ENCODE assay signal across 9 cellular contexts in genomic region chr22:35914357-35914664, GRCh38.
DNase-seq lines count a peak whose midpoint lies in the region; ATAC-seq, FAIRE-seq and TF ChIP-seq lines count a peak whose summit lies in the region.
"Had no signal": no experiment of that assay in that cellular context is flagged by ENCODE, and none has a peak within 500 bp of the region (broad histone marks: within the 10 kb centered on the region; RNA-seq: fewer than 3 reads in every experiment).

No MANE protein-coding gene starts in this region.

- no peak for TF ChIP-seq POLR2A in endothelial cell of umbilical vein (IDR thresholded peaks at IDR 0.05; ENCODE audit: low read depth, low read length)

- H3K9me2 ChIP-seq in OCI-LY7 (ENCODE audit: insufficient read depth, low read length): no peaks in the 10 kb centered on the region

- H2AFZ ChIP-seq in OCI-LY7 (ENCODE audit: low read length) (peak overlapping the region; percentile 70), endothelial cell of umbilical vein (ENCODE audit: low read depth, low read length) (no peak overlapping the region), neuronal stem cell (ENCODE audit: low read length) (peak overlapping the region; percentile 53), trophoblast cell (ENCODE audit: insufficient read depth, low read length, poor library complexity) (no peak overlapping the region)

- BruUV-seq in OCI-LY7 (replicated peaks; lab: Mats Ljungman, UMichigan) (no TSS peak), endothelial cell of umbilical vein (replicated peaks; lab: Mats Ljungman, UMichigan) (no TSS peak)

- H3K9me3 ChIP-seq in OCI-LY7 (ENCODE audit: low read length): no peaks in the 10 kb centered on the region
- H3K9me3 ChIP-seq in endothelial cell of umbilical vein (replicated peaks; ENCODE audit: control insufficient read depth, insufficient read depth, low read length): no peaks in the 10 kb centered on the region
- H3K9me3 ChIP-seq in neuronal stem cell (replicated peaks in 1 of 2; ENCODE audit: control insufficient read depth in 2 of 2, insufficient read depth in 1 of 2, low read depth in 1 of 2, low read length in 2 of 2): no peaks in the 10 kb centered on the region
- H3K9me3 ChIP-seq in trophoblast cell (ENCODE audit: insufficient read depth, low read depth, low read length): no peaks in the 10 kb centered on the region

- CTCF ChIA-PET in AG04449 (lab: Yijun Ruan, JAX) (interaction anchor here (0.9 to 4.6 kb wide), 4 partner anchors 8 to 210 kb away, joined by 4 to 32 read pairs (median 6); no protein-coding TSS in a partner anchor), OCI-LY7 (lab: Charles Lee; ENCODE audit: unreplicated experiment) (no interaction called here), endothelial cell of umbilical vein (lab: Charles Lee) (interaction anchor here (0.8 to 3.6 kb wide), 12 partner anchors 10 to 563 kb away, joined by 3 to 15 read pairs (median 5); no protein-coding TSS in a partner anchor)

- no peak overlapping the region for H2BK120ac ChIP-seq in neuronal stem cell (ENCODE audit: low read depth, low read length)
- H2BK120ac ChIP-seq in trophoblast cell (ENCODE audit: insufficient read depth, low read length, poor library complexity): no peak overlapping the region

- dilution Hi-C loops in endothelial cell of umbilical vein (cut with MboI; ENCODE audit: extremely low pct_ligation_motif_present, low sequenced_read_pairs): no loop called here

- H3K4me2 ChIP-seq in OCI-LY7 (ENCODE audit: low read length) (peak overlapping the region; percentile 85), endothelial cell of umbilical vein (ENCODE audit: insufficient read depth, low read length) (peak overlapping the region; percentile 92), neuronal stem cell (ENCODE audit: insufficient read depth, low read length, poor library complexity, severe bottlenecking) (no peak overlapping the region), trophoblast cell (ENCODE audit: low read length) (no peak overlapping the region)

- POLR2A ChIA-PET in AG04449 (lab: Yijun Ruan, JAX): interaction anchor here (1.3 to 1.6 kb wide), 2 partner anchors 74 to 287 kb away, joined by 4 to 6 read pairs; no protein-coding TSS in a partner anchor
- POLR2A ChIA-PET in OCI-LY7 (lab: Charles Lee): interaction anchor here (0.6 to 2.3 kb wide), 8 partner anchors 9 to 184 kb away, joined by 3 to 11 read pairs (median 6); no protein-coding TSS in a partner anchor
- POLR2A ChIA-PET in endothelial cell of umbilical vein (lab: Charles Lee): no interaction called here

- H3K9ac ChIP-seq in endothelial cell of umbilical vein (replicated peaks; ENCODE audit: extremely low read depth, insufficient read depth, low read length) (peak overlapping the region; percentile 54), neuronal stem cell (ENCODE audit: low read depth, low read length, poor library complexity) (no peak overlapping the region), trophoblast cell (ENCODE audit: low read length) (no peak overlapping the region)

- H2BK12ac ChIP-seq in neuronal stem cell (ENCODE audit: low read length) (no peak overlapping the region), trophoblast cell (ENCODE audit: low read length) (no peak overlapping the region)

- H3K4me3 ChIP-seq in AG04449 (ENCODE audit: low read depth, low read length) (peak overlapping the region; percentile 4), OCI-LY7 (ENCODE audit: low read depth, low read length, poor library complexity, severe bottlenecking) (peak overlapping the region; percentile 59), endothelial cell of umbilical vein (replicated peaks in 1 of 3; ENCODE audit: insufficient read depth in 1 of 3, low read depth in 1 of 3, low read length in 3 of 3) (peak overlapping the region in 1 of 3 experiments; percentile 68), neuronal stem cell (ENCODE audit: low read length in 2 of 2) (peak overlapping the region in 1 of 2 donors; percentile 42), trophoblast cell (ENCODE audit: low read depth, low read length) (no peak overlapping the region)

- intact Hi-C loops in OCI-LY7 (cut with micrococcal nuclease; ENCODE audit: unreplicated experiment): loop anchor here (10.0 kb wide), 1 partner anchor 560 kb away; no protein-coding TSS in a partner anchor
- intact Hi-C loops in endothelial cell of umbilical vein (cut with micrococcal nuclease): loop anchor here (5.0 to 10.0 kb wide), 2 partner anchors 77 to 560 kb away; no protein-coding TSS in a partner anchor

- no peaks in the 10 kb centered on the region for H3K9me1 ChIP-seq in endothelial cell of umbilical vein (replicated peaks; ENCODE audit: control insufficient read depth, extremely low read depth, insufficient read depth, low read length)

- no peak overlapping the region for H3K14ac ChIP-seq in neuronal stem cell (ENCODE audit: low read length)
- H3K14ac ChIP-seq in trophoblast cell (ENCODE audit: low read length): no peak overlapping the region

- no peak for TF ChIP-seq CTCF in AG04449 (IDR thresholded peaks at IDR 0.05; ENCODE audit: insufficient read depth, low read length, missing control alignments)
- no peak for TF ChIP-seq CTCF in OCI-LY7 (conservative IDR thresholded peaks at IDR 0.05; ENCODE audit: low read length)
- TF ChIP-seq CTCF in endothelial cell of umbilical vein (IDR thresholded peaks at IDR 0.05; ENCODE audit: extremely low read depth in 1 of 2, insufficient read depth in 1 of 2, low read depth in 1 of 2, low read length in 2 of 2): no peak

- H3K4me1 ChIP-seq in OCI-LY7 (ENCODE audit: insufficient read depth, low read length, poor library complexity, severe bottlenecking) (peaks cover 94% of the 10 kb centered on the region), endothelial cell of umbilical vein (ENCODE audit: control insufficient read depth, extremely low read depth, insufficient read depth, low read length) (peaks cover 41% of the 10 kb centered on the region), neuronal stem cell (ENCODE audit: control insufficient read depth in 2 of 2, insufficient read depth in 1 of 2, low read depth in 1 of 2, low read length in 2 of 2) (peaks cover 19 to 40% of the 10 kb centered on the region in 2 donors), trophoblast cell (ENCODE audit: control insufficient read depth in 1 of 2, insufficient read depth in 2 of 2, low read length in 2 of 2) (peaks cover 7 to 13% of the 10 kb centered on the region in 2 experiments)

- no peaks in the 10 kb centered on the region for H3K27me3 ChIP-seq in endothelial cell of umbilical vein (ENCODE audit: control insufficient read depth in 2 of 2, insufficient read depth in 2 of 2, low read length in 2 of 2)
- H3K27me3 ChIP-seq in neuronal stem cell (ENCODE audit: control insufficient read depth in 3 of 3, insufficient read depth in 3 of 3, low read depth in 1 of 3, low read length in 3 of 3): no peaks in the 10 kb centered on the region
- no peaks in the 10 kb centered on the region for H3K27me3 ChIP-seq in trophoblast cell (ENCODE audit: insufficient read depth, low read length)

- ATAC-seq in GM21529 (IDR thresholded peaks at IDR 0.05; ENCODE audit: unreplicated experiment): no peak

- H4K20me1 ChIP-seq in OCI-LY7 (ENCODE audit: insufficient read depth, low read length) (no peaks in the 10 kb centered on the region), endothelial cell of umbilical vein (replicated peaks; ENCODE audit: control insufficient read depth, extremely low read depth, insufficient read depth, low read length) (no peaks in the 10 kb centered on the region)

- H2AK5ac ChIP-seq in neuronal stem cell (ENCODE audit: low read depth, low read length) (no peak overlapping the region), trophoblast cell (ENCODE audit: low read length) (no peak overlapping the region)

- no peak overlapping the region for H4K12ac ChIP-seq in trophoblast cell (ENCODE audit: low read depth, low read length)

- H3K27ac ChIP-seq in OCI-LY7 (ENCODE audit: low read depth, low read length, poor library complexity, severe bottlenecking) (peak overlapping the region; percentile 76), endothelial cell of umbilical vein (ENCODE audit: insufficient read depth, low read depth, low read length) (no peak overlapping the region), neuronal stem cell (replicated peaks; ENCODE audit: low read length) (peak overlapping the region; percentile 32), trophoblast cell (ENCODE audit: low read depth, low read length) (no peak overlapping the region)
- H3K27ac ChIP-seq: HL-60 had no signal

- H4K91ac ChIP-seq in neuronal stem cell (ENCODE audit: low read depth, low read length, poor library complexity): no peak overlapping the region
- H4K91ac ChIP-seq in trophoblast cell (ENCODE audit: low read depth, low read length): no peak overlapping the region

- H3K4ac ChIP-seq in neuronal stem cell (ENCODE audit: low read length) (no peak overlapping the region), trophoblast cell (ENCODE audit: low read depth, low read length) (no peak overlapping the region)

- H3K79me2 ChIP-seq in OCI-LY7 (ENCODE audit: insufficient read depth, low read depth, low read length) (peaks cover 73% of the 10 kb centered on the region; the same call in 1 of the 2 replicates), endothelial cell of umbilical vein (ENCODE audit: control insufficient read depth, insufficient read depth, low read length) (peaks cover 54% of the 10 kb centered on the region), trophoblast cell (ENCODE audit: control insufficient read depth, insufficient read depth, low read length, poor library complexity) (no peaks in the 10 kb centered on the region)

- H3K23ac ChIP-seq in neuronal stem cell (ENCODE audit: low read depth, low read length, poor library complexity) (no peak overlapping the region), trophoblast cell (ENCODE audit: low read length) (no peak overlapping the region)

- H2BK5ac ChIP-seq in neuronal stem cell (ENCODE audit: low read length) (no peak overlapping the region), trophoblast cell (ENCODE audit: low read depth, low read length, poor library complexity) (no peak overlapping the region)

- no peak for DNase-seq in AG04449 (ENCODE audit: low read depth, low spot score)
- no peak for DNase-seq in OCI-LY7 (ENCODE audit: low spot score)
- DNase-seq in endothelial cell of umbilical vein (ENCODE audit: low read depth, low spot score): no peak
- DNase-seq in neuronal stem cell (ENCODE audit: low spot score): no peak
- no peak for DNase-seq in AG08395 (ENCODE audit: low spot score)
- no peak for DNase-seq in SKM-1 treated with dmso at 0.1 percent for 144 hours (lab: John Stamatoyannopoulos, UW; ENCODE audit: unreplicated experiment)
- DNase-seq in trophoblast cell: no peak

- no peak for FAIRE-seq in endothelial cell of umbilical vein (lab: Jason Lieb, UNC)

- H3K79me1 ChIP-seq in neuronal stem cell (ENCODE audit: low read depth, low read length) (peaks cover 4% of the 10 kb centered on the region), trophoblast cell (ENCODE audit: low read length) (peaks cover 2% of the 10 kb centered on the region)

- H4K8ac ChIP-seq in neuronal stem cell (ENCODE audit: low read depth, low read length) (no peak overlapping the region), trophoblast cell (ENCODE audit: low read depth, low read length) (no peak overlapping the region)

- no peak overlapping the region for H2BK15ac ChIP-seq in neuronal stem cell (ENCODE audit: low read length)

- WGBS in neuronal stem cell (ENCODE audit: extremely low coverage in 2 of 2, insufficient read length in 2 of 2, insufficient replicate concordance in 1 of 2), 2 donors: no CpG with 5 or more reads among the region's 2 CpGs
- no CpG with 5 or more reads among the region's 2 CpGs for WGBS in trophoblast cell (ENCODE audit: extremely low coverage, insufficient coverage, insufficient read length)

- H3K36me3 ChIP-seq in OCI-LY7 (ENCODE audit: insufficient read depth, low read length): no peaks in the 10 kb centered on the region
- no peaks in the 10 kb centered on the region for H3K36me3 ChIP-seq in endothelial cell of umbilical vein (ENCODE audit: control insufficient read depth in 2 of 2, extremely low read depth in 1 of 2, insufficient read depth in 2 of 2, low read length in 2 of 2)
- H3K36me3 ChIP-seq in neuronal stem cell (replicated peaks in 1 of 2; ENCODE audit: control insufficient read depth in 2 of 2, insufficient read depth in 2 of 2, low read length in 2 of 2): no peaks in the 10 kb centered on the region
- H3K36me3 ChIP-seq in trophoblast cell (ENCODE audit: control insufficient read depth in 1 of 2, insufficient read depth in 2 of 2, low read length in 2 of 2): no peaks in the 10 kb centered on the region

- H3K18ac ChIP-seq in neuronal stem cell (ENCODE audit: low read length): no peak overlapping the region
- no peak overlapping the region for H3K18ac ChIP-seq in trophoblast cell (ENCODE audit: low read length)

Comparison
In these comparisons a context has a peak if more than half of its experiments do, and no peak if none do; other contexts are left out.
1. H2AFZ ChIP-seq: peak in OCI-LY7 (single experiment) and neuronal stem cell (single experiment); none in endothelial cell of umbilical vein (single experiment) and trophoblast cell (single experiment).
2. H3K27ac ChIP-seq: peak in OCI-LY7 (single experiment) and neuronal stem cell (single experiment); none in endothelial cell of umbilical vein (single experiment) and trophoblast cell (single experiment).
3. H3K4me2 ChIP-seq: peak in OCI-LY7 (single experiment) and endothelial cell of umbilical vein (single experiment); none in neuronal stem cell (single experiment) and trophoblast cell (single experiment).